ENCODE assay signal across 20 cellular contexts in the genomic region with DNA sequence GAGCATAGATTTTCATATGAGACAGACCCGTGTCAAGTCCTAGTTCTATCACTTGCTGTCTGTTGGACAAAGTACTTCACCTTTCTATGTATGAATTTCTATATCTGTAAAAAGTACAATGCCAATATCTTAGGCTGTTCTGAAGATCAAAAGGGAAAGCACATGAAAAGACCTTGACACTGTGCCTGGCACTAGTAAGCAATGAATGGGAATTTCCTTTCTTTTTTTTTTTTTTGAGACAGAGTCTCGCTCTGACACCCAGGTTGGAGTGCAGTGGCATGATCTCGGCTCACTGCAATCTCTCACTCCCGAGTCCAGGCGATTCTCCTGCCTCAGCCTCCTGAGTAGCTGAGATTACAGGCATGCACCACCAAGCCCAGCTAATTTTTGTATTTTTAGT. TPM values are rescaled to one million over a fixed set of nuclear protein-coding genes. Genes with fewer than 3 reads are reported as not detected.
DNase-seq lines count a peak whose midpoint lies in the region; ATAC-seq and TF ChIP-seq lines count a peak whose summit lies in the region.
"Had no signal": no experiment of that assay in that cellular context is flagged by ENCODE, and none has a peak within 500 bp of the region (broad histone marks: within the 10 kb centered on the region; RNA-seq: fewer than 3 reads in every experiment).

No MANE protein-coding gene starts in this region.

- H3K27ac ChIP-seq in BLaER1 (peak overlapping the region; percentile 95), body of pancreas (no peak overlapping the region), dorsolateral prefrontal cortex (peak overlapping the region in 39 of 59 donors; percentile 4 to 79 (median 57)), upper lobe of right lung (no peak overlapping the region)
- H3K27ac ChIP-seq: 22Rv1, A549, C4-2B had no signal

- no peak overlapping the region for H3K27ac Mint-ChIP-seq in activated naive CD4-positive, alpha-beta T cell treated with anti-CD3 and anti-CD28 coated beads for 36 hours
- H3K27ac Mint-ChIP-seq: B cell; CD4-positive, alpha-beta T cell; CD8-positive, alpha-beta T cell had no signal

- intact Hi-C loops in body of pancreas (cut with DNase I), result no loop called here
- intact Hi-C loops in dorsolateral prefrontal cortex (cut with DNase I), result no loop called here
- intact Hi-C loops in upper lobe of right lung (cut with DNase I), result no loop called here
- intact Hi-C loops in activated naive CD4-positive, alpha-beta T cell treated with anti-CD3 and anti-CD28 coated beads for 36 hours (cut with micrococcal nuclease), result no loop called here

- H3K9ac ChIP-seq in BLaER1, result no peak overlapping the region; the same call in 1 of the 2 replicates

- peak overlapping the region; percentile 83 for H3K4me2 ChIP-seq in BLaER1
- H3K4me2 ChIP-seq: A549 had no signal

- H3K36me3 Mint-ChIP-seq in activated naive CD4-positive, alpha-beta T cell treated with anti-CD3 and anti-CD28 coated beads for 36 hours (ENCODE audit: low read depth), result no peaks in the 10 kb centered on the region
- H3K36me3 Mint-ChIP-seq: CD8-positive, alpha-beta T cell had no signal

- H3K9me3 ChIP-seq in BLaER1 (peaks cover 15% of the 10 kb centered on the region), body of pancreas (no peaks in the 10 kb centered on the region), upper lobe of right lung (no peaks in the 10 kb centered on the region)
- H3K9me3 ChIP-seq: A549, Caco-2 had no signal

- peaks cover 19% of the 10 kb centered on the region for H3K27me3 Mint-ChIP-seq in activated naive CD4-positive, alpha-beta T cell treated with anti-CD3 and anti-CD28 coated beads for 36 hours (ENCODE audit: low read depth)

- TF ChIP-seq CTCF in body of pancreas (IDR thresholded peaks at IDR 0.05), result no peak
- no peak for TF ChIP-seq CTCF in dorsolateral prefrontal cortex (IDR thresholded peaks at IDR 0.05 in 54 of 56, conservative IDR thresholded peaks at IDR 0.05 in 2 of 56; ENCODE audit: low read depth in 1 of 56, partially characterized antibody in 56 of 56)
- TF ChIP-seq CTCF in upper lobe of right lung (IDR thresholded peaks at IDR 0.05), result no peak

- H3K4me3 ChIP-seq in BLaER1 (no peak overlapping the region), body of pancreas (no peak overlapping the region), dorsolateral prefrontal cortex (no peak overlapping the region), upper lobe of right lung (no peak overlapping the region)
- H3K4me3 ChIP-seq: A549, GM12878 had no signal

- H3K36me3 ChIP-seq in BLaER1, result 0 out of 2 replicates have a peak, but pooled peaks cover 6% of the 10 kb centered on the region
- no peaks in the 10 kb centered on the region for H3K36me3 ChIP-seq in body of pancreas (replicated peaks in 1 of 2; ENCODE audit: insufficient read depth in 1 of 2, low read depth in 2 of 2)
- no peaks in the 10 kb centered on the region for H3K36me3 ChIP-seq in upper lobe of right lung

- ATAC-seq in body of pancreas, result peak; percentile 75
- no peak for ATAC-seq in upper lobe of right lung
- ATAC-seq: A549; CD8-positive, alpha-beta T cell; GM12878 had no signal

- 40 to 51% methylated on average over 5 of the region's 5 CpGs for WGBS in body of pancreas, 2 donors

- H3K4me1 Mint-ChIP-seq in activated naive CD4-positive, alpha-beta T cell treated with anti-CD3 and anti-CD28 coated beads for 36 hours (ENCODE audit: low read depth), result no peaks in the 10 kb centered on the region
- H3K4me1 Mint-ChIP-seq: B cell had no signal

- no peaks in the 10 kb centered on the region for H3K27me3 ChIP-seq in BLaER1
- H3K27me3 ChIP-seq in body of pancreas, result no peaks in the 10 kb centered on the region
- H3K27me3 ChIP-seq in dorsolateral prefrontal cortex, result no peaks in the 10 kb centered on the region
- no peaks in the 10 kb centered on the region for H3K27me3 ChIP-seq in upper lobe of right lung

- DNase-seq in body of pancreas (peak in 3 of 4 donors; percentile 29 to 42 (median 31)), dorsolateral prefrontal cortex (no peak), upper lobe of right lung (peak; percentile 31), DMS79 (lab: John Stamatoyannopoulos, UW) (no peak), NCI-H1930 (lab: John Stamatoyannopoulos, UW) (no peak)
- DNase-seq in activated naive CD4-positive, alpha-beta T cell treated with anti-CD3 and anti-CD28 coated beads for 36 hours, result no peak
- DNase-seq: AML-193; Caco-2; Calu3; CD4-positive, alpha-beta T cell; CD8-positive, alpha-beta T cell; DND-41; EL; GDM1 had no signal

- no peaks in the 10 kb centered on the region for H4K20me1 ChIP-seq in BLaER1

- H3K4me3 Mint-ChIP-seq in activated naive CD4-positive, alpha-beta T cell treated with anti-CD3 and anti-CD28 coated beads for 36 hours, result no peak overlapping the region
- H3K4me3 Mint-ChIP-seq: B cell; CD4-positive, alpha-beta T cell; CD8-positive, alpha-beta T cell had no signal

- H3K4me1 ChIP-seq in BLaER1, result peaks cover 98% of the 10 kb centered on the region
- H3K4me1 ChIP-seq in body of pancreas, result peaks cover 11% of the 10 kb centered on the region
- H3K4me1 ChIP-seq in upper lobe of right lung, result no peaks in the 10 kb centered on the region
- H3K4me1 ChIP-seq: A549, Caco-2 had no signal

- H3K9me3 Mint-ChIP-seq in activated naive CD4-positive, alpha-beta T cell treated with anti-CD3 and anti-CD28 coated beads for 36 hours, result no peaks in the 10 kb centered on the region
- H3K9me3 Mint-ChIP-seq: CD4-positive, alpha-beta T cell; CD8-positive, alpha-beta T cell had no signal

- CTCF ChIA-PET in activated naive CD4-positive, alpha-beta T cell treated with anti-CD3 and anti-CD28 coated beads for 36 hours (lab: Charles Lee), result no interaction called here

- no peak for TF ChIP-seq POLR2A in body of pancreas (IDR thresholded peaks at IDR 0.05)

RNA-seq across cellular contexts. Expression of gene ETV5, which starts 35.4 kb away (rescaled TPM):
- total RNA-seq in body of pancreas (10 to 100 TPM; 14.5 to 39.2 TPM), dorsolateral prefrontal cortex (10 to 100 TPM; 21.0 to 97.9 (median 44.5) TPM), upper lobe of right lung (56.3 TPM)
- total RNA-seq in activated naive CD4-positive, alpha-beta T cell treated with anti-CD3 and anti-CD28 coated beads for 36 hours, result 1 to 10 TPM; 1.1 to 1.5 TPM
- total RNA-seq: CD4-positive, alpha-beta T cell had no signal

Comparison
In these comparisons a context has a peak if more than half of its experiments do, and no peak if none do; other contexts are left out.
1. H3K27ac ChIP-seq: peak in BLaER1 (single experiment) and dorsolateral prefrontal cortex (39 of 59); none in body of pancreas (0 of 4) and upper lobe of right lung (single experiment).
2. DNase-seq: peak in body of pancreas (3 of 4) and upper lobe of right lung (single experiment); none in dorsolateral prefrontal cortex (0 of 10), DMS79 (single experiment), NCI-H1930 (0 of 2) and activated naive CD4-positive, alpha-beta T cell treated with anti-CD3 and anti-CD28 coated beads for 36 hours (single experiment).
3. RNA of gene ETV5, which starts 35.4 kb away (total RNA-seq): 56.3 TPM in upper lobe of right lung (single experiment), 21.0 to 97.9 TPM in dorsolateral prefrontal cortex and 14.5 to 39.2 TPM in body of pancreas; 1.1 to 1.5 TPM in activated naive CD4-positive, alpha-beta T cell treated with anti-CD3 and anti-CD28 coated beads for 36 hours; every median in the first group is over 4 times any median in the second.